In the genomic region with DNA sequence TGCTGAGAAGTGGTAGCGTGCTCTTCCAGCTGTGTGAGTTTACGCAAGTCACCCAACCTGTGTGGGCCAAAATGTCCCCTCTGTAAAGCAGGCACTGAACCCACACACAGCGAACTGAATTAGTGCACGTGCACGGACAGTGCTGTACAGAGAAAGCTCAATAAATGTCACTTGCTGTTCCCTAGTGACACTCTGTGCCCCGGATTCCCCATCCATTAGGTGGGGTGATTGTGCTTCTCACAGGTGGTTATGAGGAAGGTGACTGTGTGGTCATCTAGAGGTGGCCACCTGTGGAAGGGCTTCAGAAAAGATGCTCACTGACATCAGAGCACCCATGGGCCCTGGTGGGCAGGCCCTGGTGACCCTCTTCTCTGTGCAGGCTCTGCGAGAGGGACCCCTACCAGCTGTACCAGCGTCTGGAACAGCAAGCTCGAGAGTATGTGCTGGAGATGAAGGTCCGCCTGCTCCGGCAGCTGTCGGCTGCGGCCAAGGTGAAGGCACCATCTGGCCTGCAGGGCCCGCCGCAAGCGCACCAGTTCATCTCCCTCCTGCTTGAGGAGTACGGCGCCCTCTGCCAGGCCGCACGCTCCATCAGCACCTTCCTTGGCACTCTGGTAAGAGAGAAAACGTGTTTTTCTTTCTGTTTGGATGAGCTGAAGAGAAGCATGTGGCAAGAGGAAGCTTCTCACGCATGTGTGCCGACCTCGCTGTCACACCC, we compare ENCODE assay signal across 2 cellular contexts.
TF ChIP-seq lines count a peak whose summit lies in the region.

No MANE protein-coding gene starts in this region.

TF ChIP-seq in GM23338, 12 proteins besides CTCF, POLR2A, EP300 and RAD21 (continues in another document):
- TF ChIP-seq NANOG (IDR thresholded peaks at IDR 0.05; ENCODE audit: borderline replicate concordance) (no peak), EZH2phosphoT487 (IDR thresholded peaks at IDR 0.05; ENCODE audit: unreplicated experiment) (no peak), EZH2 (IDR thresholded peaks at IDR 0.05; ENCODE audit: low read depth, unreplicated experiment) (no peak), POLR2AphosphoS5 (IDR thresholded peaks at IDR 0.05; ENCODE audit: low read depth) (no peak), ZNF331 (CRISPR knock-in tag; IDR thresholded peaks at IDR 0.05; ENCODE audit: low read depth) (no peak), CREB1 (CRISPR knock-in tag; IDR thresholded peaks at IDR 0.05; ENCODE audit: low read depth) (no peak), STAT1 (IDR thresholded peaks at IDR 0.05; ENCODE audit: unreplicated experiment) (no peak)
- TF ChIP-seq, protein P1, sequence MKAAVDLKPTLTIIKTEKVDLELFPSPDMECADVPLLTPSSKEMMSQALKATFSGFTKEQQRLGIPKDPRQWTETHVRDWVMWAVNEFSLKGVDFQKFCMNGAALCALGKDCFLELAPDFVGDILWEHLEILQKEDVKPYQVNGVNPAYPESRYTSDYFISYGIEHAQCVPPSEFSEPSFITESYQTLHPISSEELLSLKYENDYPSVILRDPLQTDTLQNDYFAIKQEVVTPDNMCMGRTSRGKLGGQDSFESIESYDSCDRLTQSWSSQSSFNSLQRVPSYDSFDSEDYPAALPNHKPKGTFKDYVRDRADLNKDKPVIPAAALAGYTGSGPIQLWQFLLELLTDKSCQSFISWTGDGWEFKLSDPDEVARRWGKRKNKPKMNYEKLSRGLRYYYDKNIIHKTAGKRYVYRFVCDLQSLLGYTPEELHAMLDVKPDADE (IDR thresholded peaks at IDR 0.05): no peak
- TF ChIP-seq, protein P2, sequence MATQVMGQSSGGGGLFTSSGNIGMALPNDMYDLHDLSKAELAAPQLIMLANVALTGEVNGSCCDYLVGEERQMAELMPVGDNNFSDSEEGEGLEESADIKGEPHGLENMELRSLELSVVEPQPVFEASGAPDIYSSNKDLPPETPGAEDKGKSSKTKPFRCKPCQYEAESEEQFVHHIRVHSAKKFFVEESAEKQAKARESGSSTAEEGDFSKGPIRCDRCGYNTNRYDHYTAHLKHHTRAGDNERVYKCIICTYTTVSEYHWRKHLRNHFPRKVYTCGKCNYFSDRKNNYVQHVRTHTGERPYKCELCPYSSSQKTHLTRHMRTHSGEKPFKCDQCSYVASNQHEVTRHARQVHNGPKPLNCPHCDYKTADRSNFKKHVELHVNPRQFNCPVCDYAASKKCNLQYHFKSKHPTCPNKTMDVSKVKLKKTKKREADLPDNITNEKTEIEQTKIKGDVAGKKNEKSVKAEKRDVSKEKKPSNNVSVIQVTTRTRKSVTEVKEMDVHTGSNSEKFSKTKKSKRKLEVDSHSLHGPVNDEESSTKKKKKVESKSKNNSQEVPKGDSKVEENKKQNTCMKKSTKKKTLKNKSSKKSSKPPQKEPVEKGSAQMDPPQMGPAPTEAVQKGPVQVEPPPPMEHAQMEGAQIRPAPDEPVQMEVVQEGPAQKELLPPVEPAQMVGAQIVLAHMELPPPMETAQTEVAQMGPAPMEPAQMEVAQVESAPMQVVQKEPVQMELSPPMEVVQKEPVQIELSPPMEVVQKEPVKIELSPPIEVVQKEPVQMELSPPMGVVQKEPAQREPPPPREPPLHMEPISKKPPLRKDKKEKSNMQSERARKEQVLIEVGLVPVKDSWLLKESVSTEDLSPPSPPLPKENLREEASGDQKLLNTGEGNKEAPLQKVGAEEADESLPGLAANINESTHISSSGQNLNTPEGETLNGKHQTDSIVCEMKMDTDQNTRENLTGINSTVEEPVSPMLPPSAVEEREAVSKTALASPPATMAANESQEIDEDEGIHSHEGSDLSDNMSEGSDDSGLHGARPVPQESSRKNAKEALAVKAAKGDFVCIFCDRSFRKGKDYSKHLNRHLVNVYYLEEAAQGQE (IDR thresholded peaks at IDR 0.05; ENCODE audit: unreplicated experiment): no peak

TF ChIP-seq in HepG2, 621 proteins besides CTCF, POLR2A, EP300 and RAD21:
- peak; percentile 26; the same call in 1 of the 2 replicates for TF ChIP-seq ZNF768 (CRISPR knock-in tag; IDR thresholded peaks at IDR 0.05)
- TF ChIP-seq MIER3 (CRISPR knock-in tag; IDR thresholded peaks at IDR 0.05; ENCODE audit: borderline replicate concordance): no peak
- no peak for TF ChIP-seq BRD4 (CRISPR knock-in tag; IDR thresholded peaks at IDR 0.05)
- TF ChIP-seq ZNF263 (CRISPR knock-in tag; IDR thresholded peaks at IDR 0.05): 0 out of 2 replicates have a peak, but pooled peaks have one; percentile 11
- TF ChIP-seq, protein P3, sequence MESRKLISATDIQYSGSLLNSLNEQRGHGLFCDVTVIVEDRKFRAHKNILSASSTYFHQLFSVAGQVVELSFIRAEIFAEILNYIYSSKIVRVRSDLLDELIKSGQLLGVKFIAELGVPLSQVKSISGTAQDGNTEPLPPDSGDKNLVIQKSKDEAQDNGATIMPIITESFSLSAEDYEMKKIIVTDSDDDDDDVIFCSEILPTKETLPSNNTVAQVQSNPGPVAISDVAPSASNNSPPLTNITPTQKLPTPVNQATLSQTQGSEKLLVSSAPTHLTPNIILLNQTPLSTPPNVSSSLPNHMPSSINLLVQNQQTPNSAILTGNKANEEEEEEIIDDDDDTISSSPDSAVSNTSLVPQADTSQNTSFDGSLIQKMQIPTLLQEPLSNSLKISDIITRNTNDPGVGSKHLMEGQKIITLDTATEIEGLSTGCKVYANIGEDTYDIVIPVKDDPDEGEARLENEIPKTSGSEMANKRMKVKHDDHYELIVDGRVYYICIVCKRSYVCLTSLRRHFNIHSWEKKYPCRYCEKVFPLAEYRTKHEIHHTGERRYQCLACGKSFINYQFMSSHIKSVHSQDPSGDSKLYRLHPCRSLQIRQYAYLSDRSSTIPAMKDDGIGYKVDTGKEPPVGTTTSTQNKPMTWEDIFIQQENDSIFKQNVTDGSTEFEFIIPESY (CRISPR knock-in tag; IDR thresholded peaks at IDR 0.05): 0 out of 2 replicates have a peak, but pooled peaks have one; percentile 44
- TF ChIP-seq AGO2 (optimal IDR thresholded peaks at IDR 0.05; ENCODE audit: low read depth, low read length): peak; percentile 38
- TF ChIP-seq STAG1 (CRISPR knock-in tag; IDR thresholded peaks at IDR 0.05): peak; percentile 30
